In genomic region chr6:89375427-89375868, GRCh38 we compare ENCODE assay signal across 8 cellular contexts. TPM values are rescaled to one million over a fixed set of nuclear protein-coding genes. Genes with fewer than 3 reads are reported as not detected.
DNase-seq lines count a peak whose midpoint lies in the region; ATAC-seq and TF ChIP-seq lines count a peak whose summit lies in the region.

No MANE protein-coding gene starts in this region.

- TF ChIP-seq CTCF in heart left ventricle (IDR thresholded peaks at IDR 0.05) (peak in 6 of 12 donors; percentile 6 to 39 (median 17)), suprapubic skin (IDR thresholded peaks at IDR 0.05) (no peak)

- H3K27ac ChIP-seq in heart left ventricle (peak overlapping the region in 4 of 12 donors; percentile 7 to 31 (median 26)), suprapubic skin (no peak overlapping the region)

- no peak overlapping the region for H3K4me3 ChIP-seq in NT2/D1 (ENCODE audit: insufficient read length, low read depth)
- no peak overlapping the region for H3K4me3 ChIP-seq in heart left ventricle
- no peak overlapping the region for H3K4me3 ChIP-seq in suprapubic skin

- H3K4me1 ChIP-seq in NT2/D1 (ENCODE audit: insufficient read depth, insufficient read length) (no peaks in the 10 kb centered on the region), heart left ventricle (peaks cover 0 to 36% (median 10%) of the 10 kb centered on the region in 12 donors), suprapubic skin (peaks cover 11% of the 10 kb centered on the region)

- H3K9me3 ChIP-seq in NT2/D1 (ENCODE audit: insufficient read depth, low read length) (no peaks in the 10 kb centered on the region), heart left ventricle (no peaks in the 10 kb centered on the region), suprapubic skin (no peaks in the 10 kb centered on the region)

- WGBS in heart left ventricle, 4 donors = 59 to 78% (median 64%) methylated on average over 2 of the region's 2 CpGs
- 51% methylated on average over 2 of the region's 2 CpGs for WGBS in suprapubic skin

- ATAC-seq in GM21723 (IDR thresholded peaks at IDR 0.05; ENCODE audit: unreplicated experiment) (peak; percentile 65), heart left ventricle (peak in 3 of 4 donors; percentile 64 to 76 (median 72))

- TF ChIP-seq POLR2A in heart left ventricle (IDR thresholded peaks at IDR 0.05) (no peak), suprapubic skin (IDR thresholded peaks at IDR 0.05) (no peak)

- intact Hi-C loops in heart left ventricle (cut with DNase I) = loop anchor here in 1 of 10 donors (5.0 kb wide), 1 partner anchor 37 kb away; the partner anchor contains the start of gene RRAGD

- no peak for TF ChIP-seq RAD21 in Ishikawa (IDR thresholded peaks at IDR 0.05; ENCODE audit: low read depth)

- DNase-seq in EL (peak; percentile 2), NT2/D1 (ENCODE audit: low read depth, low spot score) (peak; percentile 66), heart left ventricle (peak; percentile 35 to 65 (median 42)), suprapubic skin (ENCODE audit: low spot score in 2 of 2) (no peak)
- DNase-seq in activated T-cell treated with anti-CD3 and anti-CD28 coated beads, Interleukin-2, amount 50 U/mL, for 1 hour = peak; percentile 60
- peak; percentile 18 to 34 for DNase-seq in stimulated activated CD4-positive, alpha-beta T cell treated with anti-CD3 and anti-CD28 coated beads, Interleukin-4, amount 100 ng/mL, for 48 hours (ENCODE audit: low read depth in 2 of 2)

- no peak overlapping the region for H3K9ac ChIP-seq in NT2/D1 (ENCODE audit: insufficient read length, low read depth)

- H3K36me3 ChIP-seq in NT2/D1 (ENCODE audit: insufficient read depth, insufficient read length, low read length) (no peaks in the 10 kb centered on the region), heart left ventricle (peaks cover 0 to 13% (median 0%) of the 10 kb centered on the region in 9 donors), suprapubic skin (no peaks in the 10 kb centered on the region)

- no peaks in the 10 kb centered on the region for H3K27me3 ChIP-seq in NT2/D1 (ENCODE audit: insufficient read depth, insufficient read length)
- no peaks in the 10 kb centered on the region for H3K27me3 ChIP-seq in heart left ventricle
- no peaks in the 10 kb centered on the region for H3K27me3 ChIP-seq in suprapubic skin

- TF ChIP-seq EP300 in Ishikawa (IDR thresholded peaks at IDR 0.05; ENCODE audit: borderline replicate concordance) (peak; percentile 65), suprapubic skin (IDR thresholded peaks at IDR 0.05) (no peak)

TF ChIP-seq in Ishikawa, 13 proteins besides CTCF, POLR2A, EP300 and RAD21:
- TF ChIP-seq NFIC (IDR thresholded peaks at IDR 0.05) (peak; percentile 49; the same call in 1 of the 2 replicates), TEAD4 (IDR thresholded peaks at IDR 0.05) (peak; percentile 80), TAF1 (IDR thresholded peaks at IDR 0.05; ENCODE audit: low read depth) (no peak), FOXM1 (IDR thresholded peaks at IDR 0.05; ENCODE audit: borderline replicate concordance, low read depth) (no peak; the same call in 1 of the 2 replicates), CEBPB (IDR thresholded peaks at IDR 0.05) (peak; percentile 92), TCF12 (IDR thresholded peaks at IDR 0.05; ENCODE audit: low read depth) (peak; percentile 90)
- TF ChIP-seq, protein P1, sequence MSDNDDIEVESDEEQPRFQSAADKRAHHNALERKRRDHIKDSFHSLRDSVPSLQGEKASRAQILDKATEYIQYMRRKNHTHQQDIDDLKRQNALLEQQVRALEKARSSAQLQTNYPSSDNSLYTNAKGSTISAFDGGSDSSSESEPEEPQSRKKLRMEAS (IDR thresholded peaks at IDR 0.05) = peak; percentile 78
- TF ChIP-seq, protein P2, sequence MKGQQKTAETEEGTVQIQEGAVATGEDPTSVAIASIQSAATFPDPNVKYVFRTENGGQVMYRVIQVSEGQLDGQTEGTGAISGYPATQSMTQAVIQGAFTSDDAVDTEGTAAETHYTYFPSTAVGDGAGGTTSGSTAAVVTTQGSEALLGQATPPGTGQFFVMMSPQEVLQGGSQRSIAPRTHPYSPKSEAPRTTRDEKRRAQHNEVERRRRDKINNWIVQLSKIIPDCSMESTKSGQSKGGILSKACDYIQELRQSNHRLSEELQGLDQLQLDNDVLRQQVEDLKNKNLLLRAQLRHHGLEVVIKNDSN (IDR thresholded peaks at IDR 0.05) = peak; percentile 90

RNA-seq across cellular contexts. Expression of gene UBE2J1, which starts 22.9 kb away (rescaled TPM):
- total RNA-seq in heart left ventricle = 10 to 100 TPM in 8 of 9 donors, 1 to 10 TPM in 1; 9.8 to 28.2 (median 15.2) TPM
- 10 to 100 TPM in 1 of 2 donors, 1 to 10 TPM in 1; 8.9 to 18.1 TPM for polyA plus RNA-seq in heart left ventricle
- 10 to 100 TPM; 18.7 to 26.1 (median 20.6) TPM for total RNA-seq in suprapubic skin

RNA-seq across cellular contexts. Expression of gene RRAGD, which starts 36.6 kb away (rescaled TPM):
- 100 to 1,000 TPM in 5 of 9 donors, 10 to 100 TPM in 4; 69.7 to 147 (median 102) TPM for total RNA-seq in heart left ventricle
- 10 to 100 TPM; 25.8 to 40.8 TPM for polyA plus RNA-seq in heart left ventricle
- total RNA-seq in suprapubic skin = 10 to 100 TPM; 13.7 to 24.3 (median 17.9) TPM

RNA-seq across cellular contexts. Expression of gene ANKRD6, which starts 57.5 kb away (rescaled TPM):
- total RNA-seq in heart left ventricle (10 to 100 TPM in 7 of 9 donors, 1 to 10 TPM in 2; 7.4 to 14.1 (median 11.3) TPM), suprapubic skin (1 to 10 TPM; 3.4 to 6.9 (median 5.4) TPM)
- polyA plus RNA-seq in heart left ventricle = 1 to 10 TPM; 3.5 to 4.6 TPM

Comparison
In these comparisons a context has a peak if more than half of its experiments do, and no peak if none do; other contexts are left out.
1. DNase-seq: peak in EL (single experiment), NT2/D1 (single experiment), activated T-cell treated with anti-CD3 and anti-CD28 coated beads, Interleukin-2, amount 50 U/mL, for 1 hour (single experiment), heart left ventricle (5 of 5) and stimulated activated CD4-positive, alpha-beta T cell treated with anti-CD3 and anti-CD28 coated beads, Interleukin-4, amount 100 ng/mL, for 48 hours (2 of 2); none in suprapubic skin (0 of 2).